In the genomic region with DNA sequence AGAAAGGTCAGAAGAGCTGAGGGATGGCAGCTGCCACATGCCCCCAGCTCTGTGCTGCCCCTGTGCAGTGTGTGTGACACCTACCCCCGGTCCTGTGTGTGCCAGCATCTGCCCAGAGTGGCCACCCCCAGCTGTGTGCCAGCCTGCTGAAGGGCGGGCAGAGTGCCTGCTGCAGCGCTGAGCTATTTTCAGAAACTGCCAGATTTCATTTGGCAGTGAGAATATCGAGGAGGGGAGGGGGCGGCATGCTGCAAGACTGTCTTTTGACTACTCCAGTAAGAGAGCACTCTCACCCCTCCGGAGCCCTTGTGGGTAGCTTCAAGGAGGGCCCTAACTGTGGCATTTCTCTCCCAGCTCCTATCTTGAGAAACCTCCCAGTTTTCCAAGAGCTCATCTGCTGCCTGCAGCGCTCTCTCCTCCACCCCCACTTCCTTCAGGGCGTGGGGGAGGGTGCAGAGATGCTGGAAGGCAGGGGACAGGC, we compare ENCODE assay signal across 20 cellular contexts. TPM values are rescaled to one million over a fixed set of nuclear protein-coding genes. Genes with fewer than 3 reads are reported as not detected.
DNase-seq lines count a peak whose midpoint lies in the region; ATAC-seq and TF ChIP-seq lines count a peak whose summit lies in the region.
"Had no signal": no experiment of that assay in that cellular context is flagged by ENCODE, and none has a peak within 500 bp of the region (broad histone marks: within the 10 kb centered on the region; RNA-seq: fewer than 3 reads in every experiment).

No MANE protein-coding gene starts in this region.

- no peaks in the 10 kb centered on the region for H3K9me3 ChIP-seq in adrenal gland (replicated peaks in 1 of 3)
- no peaks in the 10 kb centered on the region for H3K9me3 ChIP-seq in right atrium auricular region
- no peaks in the 10 kb centered on the region for H3K9me3 ChIP-seq in psoas muscle
- H3K9me3 ChIP-seq in hepatocyte (ENCODE audit: low read depth): no peaks in the 10 kb centered on the region
- peaks cover 4% of the 10 kb centered on the region for H3K9me3 ChIP-seq in trophoblast cell (ENCODE audit: insufficient read depth, low read depth, low read length)
- H3K9me3 ChIP-seq: lower lobe of right lung, spleen had no signal

- no peak overlapping the region for H3K14ac ChIP-seq in trophoblast cell (ENCODE audit: low read length)

- peak overlapping the region in 2 of 5 donors; percentile 4 to 60 for H3K27ac ChIP-seq in adrenal gland
- H3K27ac ChIP-seq in right atrium auricular region: peak overlapping the region; percentile 83 to 89
- H3K27ac ChIP-seq in psoas muscle: peak overlapping the region; percentile 61
- H3K27ac ChIP-seq in hepatocyte: no peak overlapping the region
- H3K27ac ChIP-seq in trophoblast cell (ENCODE audit: low read depth, low read length): no peak overlapping the region
- H3K27ac ChIP-seq: brain microvascular endothelial cell, lower lobe of right lung, SK-N-MC, spleen had no signal

- no peak overlapping the region for H2BK12ac ChIP-seq in trophoblast cell (ENCODE audit: low read length)

- no peak overlapping the region for H3K9ac ChIP-seq in trophoblast cell (ENCODE audit: low read length)

- H3K27me3 ChIP-seq in adrenal gland: no peaks in the 10 kb centered on the region
- H3K27me3 ChIP-seq in right atrium auricular region: no peaks in the 10 kb centered on the region
- H3K27me3 ChIP-seq in psoas muscle (ENCODE audit: insufficient read depth in 3 of 3, low read length in 2 of 3): no peaks in the 10 kb centered on the region
- no peaks in the 10 kb centered on the region for H3K27me3 ChIP-seq in hepatocyte
- H3K27me3 ChIP-seq in trophoblast cell (ENCODE audit: insufficient read depth, low read length): no peaks in the 10 kb centered on the region
- H3K27me3 ChIP-seq: brain microvascular endothelial cell, spleen had no signal

- no peaks in the 10 kb centered on the region for H3K79me1 ChIP-seq in trophoblast cell (ENCODE audit: low read length)

- H3K4ac ChIP-seq in trophoblast cell (ENCODE audit: low read depth, low read length): no peak overlapping the region

- WGBS in adrenal gland, 4 donors: 37 to 70% (median 50%) methylated on average over 3 to 8 of the region's 8 CpGs
- WGBS in psoas muscle, 3 donors: 25 to 34% (median 30%) methylated on average over 8 of the region's 8 CpGs
- WGBS in hepatocyte (ENCODE audit: low lambda C conversion rate, missing lambda C conversion rate): 88% methylated on average over 8 of the region's 8 CpGs
- WGBS in trophoblast cell (ENCODE audit: extremely low coverage, insufficient coverage, insufficient read length): no CpG with 5 or more reads among the region's 8 CpGs

- TF ChIP-seq CTCF in adrenal gland (IDR thresholded peaks at IDR 0.05): no peak
- TF ChIP-seq CTCF in right atrium auricular region (IDR thresholded peaks at IDR 0.05): no peak
- TF ChIP-seq CTCF in psoas muscle (IDR thresholded peaks at IDR 0.05): no peak
- TF ChIP-seq CTCF in hepatocyte (IDR thresholded peaks at IDR 0.05; ENCODE audit: poor library complexity): no peak

- in situ Hi-C loops in G401 (cut with HindIII; ENCODE audit: low sequenced_read_pairs): no loop called here

- no peak overlapping the region for H3K4me2 ChIP-seq in hepatocyte
- H3K4me2 ChIP-seq in trophoblast cell (ENCODE audit: low read length): no peak overlapping the region

- no peak for TF ChIP-seq POLR2A in adrenal gland (IDR thresholded peaks at IDR 0.05)

- H3K4me3 ChIP-seq in adrenal gland (no peak overlapping the region), right atrium auricular region (no peak overlapping the region), psoas muscle (no peak overlapping the region), hepatocyte (no peak overlapping the region), trophoblast cell (ENCODE audit: low read depth, low read length) (no peak overlapping the region)
- H3K4me3 ChIP-seq: lower lobe of right lung, SK-N-MC, spleen had no signal

- no peak overlapping the region for H3K23ac ChIP-seq in trophoblast cell (ENCODE audit: low read length)

- no peak overlapping the region for H2AK5ac ChIP-seq in trophoblast cell (ENCODE audit: low read length)

- H3K36me3 ChIP-seq in adrenal gland (replicated peaks in 1 of 2): peaks cover 0 to 32% of the 10 kb centered on the region in 2 donors
- H3K36me3 ChIP-seq in right atrium auricular region: peaks cover 32% of the 10 kb centered on the region
- H3K36me3 ChIP-seq in psoas muscle (ENCODE audit: insufficient read depth in 1 of 2, low read depth in 1 of 2): peaks cover 9 to 43% of the 10 kb centered on the region in 2 donors
- H3K36me3 ChIP-seq in hepatocyte (replicated peaks; ENCODE audit: insufficient read depth, low read depth): no peaks in the 10 kb centered on the region
- H3K36me3 ChIP-seq in trophoblast cell (ENCODE audit: control insufficient read depth in 1 of 2, insufficient read depth in 2 of 2, low read length in 2 of 2): peaks cover 0 to 2% of the 10 kb centered on the region in 2 experiments
- H3K36me3 ChIP-seq: brain microvascular endothelial cell had no signal

- DNase-seq in G401 (ENCODE audit: low spot score) (peak; percentile 5), adrenal gland (peak in 6 of 7 donors; percentile 31 to 61 (median 44)), right atrium auricular region (ENCODE audit: low spot score) (no peak), psoas muscle (peak in 1 of 2 donors; percentile 68), hepatocyte (ENCODE audit: low spot score) (no peak), trophoblast cell (no peak)
- DNase-seq: activated CD8-positive, alpha-beta memory T cell treated with anti-CD3 and anti-CD28 coated beads for 24 hours; activated effector memory CD4-positive, alpha-beta T cell treated with Interleukin-2 at 50 U/mL for 16 hours; brain microvascular endothelial cell; CD4-positive, alpha-beta memory T cell; effector CD4-positive, alpha-beta T cell; GF-D8; Kasumi-1; lower lobe of right lung; NCI-H146; NCI-H510A treated with DMSO at 0.1 percent for 48 hours; spleen; stimulated activated naive CD8-positive, alpha-beta T cell treated with anti-CD3 and anti-CD28 coated beads, Interleukin-15, amount 100 ng/mL, for 72 hours had no signal

- H3K79me2 ChIP-seq in hepatocyte: no peaks in the 10 kb centered on the region
- H3K79me2 ChIP-seq in trophoblast cell (ENCODE audit: control insufficient read depth, insufficient read depth, low read length, poor library complexity): no peaks in the 10 kb centered on the region

- H3K4me1 ChIP-seq in adrenal gland (replicated peaks in 1 of 2): peaks cover 12 to 23% of the 10 kb centered on the region in 2 donors
- H3K4me1 ChIP-seq in right atrium auricular region: peaks cover 0 to 61% of the 10 kb centered on the region in 2 donors
- H3K4me1 ChIP-seq in psoas muscle: peaks cover 30% of the 10 kb centered on the region
- no peaks in the 10 kb centered on the region for H3K4me1 ChIP-seq in hepatocyte (ENCODE audit: insufficient read depth)
- no peaks in the 10 kb centered on the region for H3K4me1 ChIP-seq in trophoblast cell (ENCODE audit: control insufficient read depth in 1 of 2, insufficient read depth in 2 of 2, low read length in 2 of 2)
- H3K4me1 ChIP-seq: lower lobe of right lung, spleen had no signal

- no peak overlapping the region for H2BK5ac ChIP-seq in trophoblast cell (ENCODE audit: low read depth, low read length, poor library complexity)

- intact Hi-C loops in adrenal gland (cut with DNase I) (no loop called here), psoas muscle (cut with DNase I) (no loop called here)

- no peak overlapping the region for H4K12ac ChIP-seq in trophoblast cell (ENCODE audit: low read depth, low read length)

- H2AFZ ChIP-seq in hepatocyte (no peak overlapping the region), trophoblast cell (ENCODE audit: insufficient read depth, low read length, poor library complexity) (no peak overlapping the region)

- H4K8ac ChIP-seq in trophoblast cell (ENCODE audit: low read depth, low read length): no peak overlapping the region

- peak; percentile 25 to 66 (median 52) for ATAC-seq in psoas muscle
- ATAC-seq in HG03520 (IDR thresholded peaks at IDR 0.05; ENCODE audit: unreplicated experiment): no peak
- ATAC-seq: lower lobe of right lung; stimulated activated naive CD8-positive, alpha-beta T cell treated with anti-CD3 and anti-CD28 coated beads, Interleukin-15, amount 100 ng/mL, for 72 hours had no signal

- no peak overlapping the region for H3K18ac ChIP-seq in trophoblast cell (ENCODE audit: low read length)

- no peaks in the 10 kb centered on the region for H3K9me2 ChIP-seq in hepatocyte (replicated peaks; ENCODE audit: insufficient read depth)

- no peak overlapping the region for H2BK120ac ChIP-seq in trophoblast cell (ENCODE audit: insufficient read depth, low read length, poor library complexity)

- H4K20me1 ChIP-seq in hepatocyte (ENCODE audit: insufficient read depth, poor library complexity, severe bottlenecking): no peaks in the 10 kb centered on the region

- no peak overlapping the region for H4K91ac ChIP-seq in trophoblast cell (ENCODE audit: low read depth, low read length)

RNA-seq across cellular contexts. Expression of a gene that starts 25.2 kb away (rescaled TPM):
- total RNA-seq in G401 (2014; rRNA removed; shearing (Covaris generic)): 0.80 and 1.7 TPM in 2 replicates
- total RNA-seq in adrenal gland (1 to 10 TPM in 7 of 8 donors, under 1 TPM in 1; 0.72 to 4.1 (median 2.7) TPM), right atrium auricular region (1 to 10 TPM; 2.7 to 4.6 TPM), psoas muscle (under 1 TPM; 0.46 to 0.91 (median 0.88) TPM), hepatocyte (0.77 and 0.88 TPM in 2 replicates)
- polyA plus RNA-seq in adrenal gland (1 to 10 TPM; 2.0 to 8.6 (median 6.0) TPM), psoas muscle (under 1 TPM; 0.01 to 0.91 (median 0.21) TPM), hepatocyte (1.6 and 1.9 TPM in 2 replicates)
- polyA plus RNA-seq in trophoblast cell (2013): 3.5 and 3.6 TPM in 2 replicates

RNA-seq across cellular contexts. Expression of a gene that starts 32.5 kb away (rescaled TPM):
- 99.1 and 108 TPM in 2 replicates for total RNA-seq in G401 (2014; rRNA removed; shearing (Covaris generic))
- 100 to 1,000 TPM in 1 of 8 donors, 10 to 100 TPM in 7; 49.6 to 101 (median 68.2) TPM for total RNA-seq in adrenal gland
- 10 to 100 TPM; 40.6 to 55.0 (median 50.9) TPM for polyA plus RNA-seq in adrenal gland
- total RNA-seq in right atrium auricular region: 100 to 1,000 TPM; 148 to 187 TPM
- 100 to 1,000 TPM in 3 of 4 donors, 10 to 100 TPM in 1; 88.2 to 277 (median 187) TPM for total RNA-seq in psoas muscle
- 100 to 1,000 TPM; 213 to 409 (median 328) TPM for polyA plus RNA-seq in psoas muscle
- 40.5 and 43.0 TPM in 2 replicates for total RNA-seq in hepatocyte
- polyA plus RNA-seq in hepatocyte: 40.9 and 43.1 TPM in 2 replicates
- polyA plus RNA-seq in trophoblast cell (2013): 14.1 and 14.5 TPM in 2 replicates

RNA-seq across cellular contexts. Expression of a gene that starts 37.9 kb away (rescaled TPM):
- total RNA-seq in G401 (2014; rRNA removed; shearing (Covaris generic)): 1.7 and 2.2 TPM in 2 replicates
- 10 to 100 TPM in 2 of 8 donors, 1 to 10 TPM in 6; 5.0 to 12.6 (median 6.5) TPM for total RNA-seq in adrenal gland
- 1 to 10 TPM; 1.8 to 9.1 (median 4.7) TPM for polyA plus RNA-seq in adrenal gland
- 1 to 10 TPM; 4.7 to 9.9 TPM for total RNA-seq in right atrium auricular region
- total RNA-seq in psoas muscle: 10 to 100 TPM; 16.9 to 75.1 (median 50.4) TPM
- polyA plus RNA-seq in psoas muscle: 10 to 100 TPM; 12.8 to 36.5 (median 18.5) TPM
- total RNA-seq in hepatocyte: 4.0 and 5.9 TPM in 2 replicates
- 9.0 and 15.3 TPM in 2 replicates for polyA plus RNA-seq in hepatocyte
- 5.0 and 5.2 TPM in 2 replicates for polyA plus RNA-seq in trophoblast cell (2013)

Comparison
In these comparisons a context has a peak if more than half of its experiments do, and no peak if none do; other contexts are left out.
1. DNase-seq: peak in G401 (single experiment) and adrenal gland (6 of 7); none in right atrium auricular region (single experiment), hepatocyte (single experiment) and trophoblast cell (0 of 2).
2. H3K27ac ChIP-seq: peak in right atrium auricular region (2 of 2) and psoas muscle (single experiment); none in hepatocyte (single experiment) and trophoblast cell (single experiment).